In the genomic region with DNA sequence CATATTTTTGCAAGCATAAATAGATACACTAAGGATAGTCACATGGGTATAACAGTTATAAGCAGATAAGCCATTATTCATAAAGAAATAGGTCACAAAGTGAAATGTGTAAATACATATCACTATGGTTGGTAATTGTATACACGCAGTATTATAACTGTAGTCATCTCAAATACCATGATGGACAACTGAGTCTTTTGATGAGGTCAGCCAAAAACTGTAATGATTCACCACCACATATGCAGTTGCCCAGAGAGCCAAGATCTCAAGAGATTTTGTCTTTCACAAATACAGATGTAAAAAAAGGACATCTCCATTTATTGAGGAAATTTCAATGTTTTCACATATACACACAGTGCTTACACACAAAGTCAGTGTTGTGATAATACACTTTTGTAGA, we compare ENCODE assay signal across 11 cellular contexts. TPM values are rescaled to one million over a fixed set of nuclear protein-coding genes. Genes with fewer than 3 reads are reported as not detected.
DNase-seq lines count a peak whose midpoint lies in the region; ATAC-seq and TF ChIP-seq lines count a peak whose summit lies in the region.
"Had no signal": no experiment of that assay in that cellular context is flagged by ENCODE, and none has a peak within 500 bp of the region (broad histone marks: within the 10 kb centered on the region; RNA-seq: fewer than 3 reads in every experiment).

No MANE protein-coding gene starts in this region.

- peaks cover 61% of the 10 kb centered on the region for H3K36me3 Mint-ChIP-seq in CD4-positive, alpha-beta T cell (ENCODE audit: low read depth)

- no peak overlapping the region for H3K27ac ChIP-seq in HEK293 (ENCODE audit: extremely low read depth, low read depth, low read length)
- H3K27ac ChIP-seq in CD4-positive, alpha-beta T cell (ENCODE audit: low read depth, low read length) = no peak overlapping the region
- H3K27ac ChIP-seq: thyroid gland had no signal

- H3K9me3 Mint-ChIP-seq in CD4-positive, alpha-beta T cell = no peaks in the 10 kb centered on the region
- H3K9me3 Mint-ChIP-seq: activated B cell treated with CpG ODN at 0.5 μM for 24 hours; central memory CD8-positive, alpha-beta T cell had no signal

- TF ChIP-seq CTCF in HEK293 (tag by site-specific recombination; IDR thresholded peaks at IDR 0.05) = no peak
- no peak for TF ChIP-seq CTCF in CD4-positive, alpha-beta T cell (IDR thresholded peaks at IDR 0.05)

- peaks cover 3% of the 10 kb centered on the region; the same call in 1 of the 2 replicates for H3K4me1 ChIP-seq in HEK293 (ENCODE audit: control insufficient read depth, insufficient read depth, low read length)
- H3K4me1 ChIP-seq: thyroid gland had no signal

- no peak overlapping the region for H3K27ac Mint-ChIP-seq in CD4-positive, alpha-beta T cell

- no peaks in the 10 kb centered on the region for H3K27me3 ChIP-seq in CD4-positive, alpha-beta T cell (ENCODE audit: control insufficient read depth, insufficient read depth, low read length)
- H3K27me3 ChIP-seq: thyroid gland had no signal

- H3K36me3 ChIP-seq in HEK293 (ENCODE audit: control insufficient read depth in 2 of 2, insufficient read depth in 1 of 2, low read length in 2 of 2) = peaks cover 0 to 5% of the 10 kb centered on the region in 2 experiments; a peak in 2 of 3 replicates
- H3K36me3 ChIP-seq: thyroid gland had no signal

- no peak overlapping the region for H3K4me3 ChIP-seq in HEK293 (ENCODE audit: low read depth, low read length)
- H3K4me3 ChIP-seq: thyroid gland had no signal

- H3K9me3 ChIP-seq in HEK293 (ENCODE audit: control insufficient read depth, insufficient read depth, low read depth, low read length) = no peaks in the 10 kb centered on the region
- no peaks in the 10 kb centered on the region for H3K9me3 ChIP-seq in CD4-positive, alpha-beta T cell (ENCODE audit: control insufficient read depth, low read length)
- H3K9me3 ChIP-seq: thyroid gland had no signal

- peaks cover 77% of the 10 kb centered on the region for H3K4me1 Mint-ChIP-seq in CD4-positive, alpha-beta T cell (ENCODE audit: low read depth)

- intact Hi-C loops in CD4-positive, alpha-beta T cell (cut with DNase I, micrococcal nuclease) = no loop called here

- ATAC-seq in GM18907 (IDR thresholded peaks at IDR 0.05; ENCODE audit: unreplicated experiment) (no peak), HG03571 (IDR thresholded peaks at IDR 0.05; ENCODE audit: unreplicated experiment) (no peak)
- ATAC-seq in CD4-positive, alpha-beta T cell (ENCODE audit: poor library complexity) = no peak

- DNase-seq in GM04503 (ENCODE audit: low read depth) (peak; percentile 7), amniotic epithelial cell (ENCODE audit: low read depth) (peak; percentile 54), kidney tubule cell (ENCODE audit: low spot score) (peak; percentile 38)
- DNase-seq in CD4-positive, alpha-beta T cell = no peak
- DNase-seq: activated B cell treated with CpG ODN at 0.5 μM for 24 hours, GF-D8, thyroid gland had no signal

- H3K4me3 Mint-ChIP-seq in CD4-positive, alpha-beta T cell = no peak overlapping the region
- H3K4me3 Mint-ChIP-seq: activated B cell treated with CpG ODN at 0.5 μM for 24 hours; central memory CD8-positive, alpha-beta T cell had no signal

- H3K27me3 Mint-ChIP-seq in CD4-positive, alpha-beta T cell = no peaks in the 10 kb centered on the region
- H3K27me3 Mint-ChIP-seq: activated B cell treated with CpG ODN at 0.5 μM for 24 hours; central memory CD8-positive, alpha-beta T cell had no signal

- POLR2A ChIA-PET in HEK293 (lab: Yijun Ruan, JAX) = no interaction called here
- POLR2A ChIA-PET in CD4-positive, alpha-beta T cell (lab: Charles Lee) = no interaction called here

- CTCF ChIA-PET in HEK293 (lab: Yijun Ruan, JAX) = interaction anchor here (0.6 kb wide), 3 partner anchors 100 to 706 kb away, joined by 3 to 4 read pairs (median 3); no protein-coding TSS in a partner anchor
- CTCF ChIA-PET in CD4-positive, alpha-beta T cell (lab: Charles Lee) = no interaction called here

TF ChIP-seq in HEK293, 187 proteins besides CTCF, POLR2A, EP300 and RAD21:
- TF ChIP-seq ZNF133 (tag by site-specific recombination; IDR thresholded peaks at IDR 0.05) = no peak
- TF ChIP-seq, protein P1, sequence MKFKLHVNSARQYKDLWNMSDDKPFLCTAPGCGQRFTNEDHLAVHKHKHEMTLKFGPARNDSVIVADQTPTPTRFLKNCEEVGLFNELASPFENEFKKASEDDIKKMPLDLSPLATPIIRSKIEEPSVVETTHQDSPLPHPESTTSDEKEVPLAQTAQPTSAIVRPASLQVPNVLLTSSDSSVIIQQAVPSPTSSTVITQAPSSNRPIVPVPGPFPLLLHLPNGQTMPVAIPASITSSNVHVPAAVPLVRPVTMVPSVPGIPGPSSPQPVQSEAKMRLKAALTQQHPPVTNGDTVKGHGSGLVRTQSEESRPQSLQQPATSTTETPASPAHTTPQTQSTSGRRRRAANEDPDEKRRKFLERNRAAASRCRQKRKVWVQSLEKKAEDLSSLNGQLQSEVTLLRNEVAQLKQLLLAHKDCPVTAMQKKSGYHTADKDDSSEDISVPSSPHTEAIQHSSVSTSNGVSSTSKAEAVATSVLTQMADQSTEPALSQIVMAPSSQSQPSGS (tag by site-specific recombination; IDR thresholded peaks at IDR 0.05; ENCODE audit: low read depth) = 0 out of 2 replicates have a peak, but pooled peaks have one; percentile 18

RNA-seq across cellular contexts. Expression of a gene that starts 28.3 kb away (rescaled TPM):
- 10 to 100 TPM; 81.5 to 82.5 TPM for total RNA-seq in CD4-positive, alpha-beta T cell

Comparison
In these comparisons a context has a peak if more than half of its experiments do, and no peak if none do; other contexts are left out.
1. DNase-seq: peak in GM04503 (single experiment), amniotic epithelial cell (single experiment) and kidney tubule cell (single experiment); none in CD4-positive, alpha-beta T cell (0 of 10).